ENCODE assay signal across 16 cellular contexts in the genomic region with DNA sequence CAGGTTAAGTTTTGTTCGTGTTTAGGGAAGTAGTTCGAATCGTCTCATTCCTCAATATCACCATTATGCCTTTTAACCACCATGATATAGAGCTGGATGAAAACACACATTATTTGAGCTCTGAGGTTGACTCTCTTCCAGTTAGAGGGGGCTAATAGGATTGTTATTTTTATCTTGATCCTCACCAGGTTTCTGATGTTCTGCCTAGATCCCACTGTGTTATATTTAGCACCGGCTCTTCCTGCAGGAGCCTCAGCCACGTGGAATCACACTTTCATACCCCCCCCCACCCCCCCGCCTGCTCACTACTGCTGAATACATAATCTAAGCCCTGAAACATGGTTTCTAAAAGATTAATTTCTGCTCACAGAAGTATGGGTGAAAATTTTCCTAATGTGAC.
"Had no signal": no experiment of that assay in that cellular context is flagged by ENCODE, and none has a peak within 500 bp of the region (broad histone marks: within the 10 kb centered on the region; RNA-seq: fewer than 3 reads in every experiment).

No MANE protein-coding gene starts in this region.

- ATAC-seq: activated T-cell treated with anti-CD3 and anti-CD28 coated beads, Interleukin-2, amount 50 U/mL, for 4 hours; heart left ventricle; left lung had no signal

- H3K4me1 ChIP-seq: heart left ventricle, left lung had no signal

- H3K4me1 Mint-ChIP-seq: memory B cell had no signal

- H3K27ac ChIP-seq: heart left ventricle, left lung, skin epidermis, stomach, thoracic aorta had no signal

- H3K27ac Mint-ChIP-seq: activated naive CD8-positive, alpha-beta T cell treated with anti-CD3 and anti-CD28 coated beads for 36 hours; memory B cell had no signal

- H3K9me3 ChIP-seq: left lung, thoracic aorta had no signal

- H3K36me3 Mint-ChIP-seq: memory B cell had no signal

- H3K4me3 Mint-ChIP-seq: activated naive CD8-positive, alpha-beta T cell treated with anti-CD3 and anti-CD28 coated beads for 36 hours; activated T-cell treated with anti-CD3 and anti-CD28 coated beads, Interleukin-2, amount 50 U/mL, for 4 hours; memory B cell had no signal

- H3K27me3 Mint-ChIP-seq: activated naive CD8-positive, alpha-beta T cell treated with anti-CD3 and anti-CD28 coated beads for 36 hours had no signal

- DNase-seq: activated CD4-positive, alpha-beta T cell treated with anti-CD3 and anti-CD28 coated beads for 1 hour; activated CD4-positive, alpha-beta T cell treated with anti-CD3 and anti-CD28 coated beads, Interleukin-2, amount 50 U/mL, for 48 hours; activated effector memory CD4-positive, alpha-beta T cell treated with anti-CD3 and anti-CD28 coated beads, Interleukin-2, amount 50 U/mL, for 16 hours; activated naive CD8-positive, alpha-beta T cell treated with anti-CD3 and anti-CD28 coated beads for 36 hours; activated T-cell treated with anti-CD3 and anti-CD28 coated beads, Interleukin-2, amount 50 U/mL, for 4 hours; foreskin melanocyte; heart left ventricle; left lung; retina; stimulated activated CD4-positive, alpha-beta T cell treated with anti-CD3 and anti-CD28 coated beads, Interleukin-4, amount 100 ng/mL, for 4 hours; stomach had no signal

- H3K4me3 ChIP-seq: heart left ventricle, left lung, skin epidermis, stomach, thoracic aorta had no signal

- FAIRE-seq: endothelial cell of umbilical vein, keratinocyte had no signal

- H3K9me3 Mint-ChIP-seq: activated T-cell treated with anti-CD3 and anti-CD28 coated beads, Interleukin-2, amount 50 U/mL, for 4 hours; memory B cell had no signal
